Comparison of ENCODE assay signal across 1 cellular context in genomic region chr16:31692338-31692737, GRCh38.
DNase-seq lines count a peak whose midpoint lies in the region.
"Not testable (repeated sequence)": the region's sequence is repeated elsewhere in the genome, so short reads cannot be mapped to it uniquely, and the experiment has no call there.

No MANE protein-coding gene starts in this region.

- peak; percentile 5 for DNase-seq in activated CD4-positive, alpha-beta T cell treated with anti-CD3 and anti-CD28 coated beads, Interleukin-2, amount 10 ng/mL, durations not matched to agents 24 days and 14 days

- H3K9me3 Mint-ChIP-seq in activated CD4-positive, alpha-beta T cell treated with anti-CD3 and anti-CD28 coated beads, Interleukin-2, amount 10 ng/mL, durations not matched to agents 24 days and 14 days, result peaks cover 23% of the 10 kb centered on the region

- H3K4me3 Mint-ChIP-seq in activated CD4-positive, alpha-beta T cell treated with anti-CD3 and anti-CD28 coated beads, Interleukin-2, amount 10 ng/mL, durations not matched to agents 24 days and 14 days, result not testable (repeated sequence)

- not testable (repeated sequence) for H3K36me3 Mint-ChIP-seq in activated CD4-positive, alpha-beta T cell treated with anti-CD3 and anti-CD28 coated beads, Interleukin-2, amount 10 ng/mL, durations not matched to agents 24 days and 14 days (ENCODE audit: low read depth)

- H3K4me1 Mint-ChIP-seq in activated CD4-positive, alpha-beta T cell treated with anti-CD3 and anti-CD28 coated beads, Interleukin-2, amount 10 ng/mL, durations not matched to agents 24 days and 14 days, result not testable (repeated sequence)

- not testable (repeated sequence) for H3K27ac Mint-ChIP-seq in activated CD4-positive, alpha-beta T cell treated with anti-CD3 and anti-CD28 coated beads, Interleukin-2, amount 10 ng/mL, durations not matched to agents 24 days and 14 days

- H3K27me3 Mint-ChIP-seq in activated CD4-positive, alpha-beta T cell treated with anti-CD3 and anti-CD28 coated beads, Interleukin-2, amount 10 ng/mL, durations not matched to agents 24 days and 14 days, result peaks cover 15% of the 10 kb centered on the region

- intact Hi-C loops in activated CD4-positive, alpha-beta T cell treated with anti-CD3 and anti-CD28 coated beads, Interleukin-2, amount 10 ng/mL, durations not matched to agents 24 days and 14 days (cut with micrococcal nuclease), result not testable (repeated sequence)
